2 cellular contexts compared by ENCODE assay signal in genomic region chr3:42544492-42545283, GRCh38.
TF ChIP-seq lines count a peak whose summit lies in the region.

No MANE protein-coding gene starts in this region.

TF ChIP-seq in A549, 52 proteins besides CTCF, POLR2A, EP300 and RAD21:
- TF ChIP-seq HOXB5 (CRISPR knock-in tag; IDR thresholded peaks at IDR 0.05), result no peak
- TF ChIP-seq ZC3H11A (IDR thresholded peaks at IDR 0.05), result no peak
- TF ChIP-seq RNF2 (IDR thresholded peaks at IDR 0.05; ENCODE audit: borderline replicate concordance, low read depth), result no peak
- no peak for TF ChIP-seq FOSL2 (IDR thresholded peaks at IDR 0.05)
- TF ChIP-seq FOSL2 (CRISPR knock-in tag; IDR thresholded peaks at IDR 0.05), result no peak
- no peak for TF ChIP-seq FOXS1 (CRISPR knock-in tag; IDR thresholded peaks at IDR 0.05)
- TF ChIP-seq ZFP36 (IDR thresholded peaks at IDR 0.05; ENCODE audit: borderline replicate concordance, partially characterized antibody), result no peak
- TF ChIP-seq BCL3 (IDR thresholded peaks at IDR 0.05), result no peak
- TF ChIP-seq HMGXB4 (CRISPR knock-in tag; IDR thresholded peaks at IDR 0.05; ENCODE audit: borderline replicate concordance), result no peak
- TF ChIP-seq NFE2L2 (conservative IDR thresholded peaks at IDR 0.05; ENCODE audit: low read length), result no peak
- TF ChIP-seq CBX8 (IDR thresholded peaks at IDR 0.05), result no peak
- no peak for TF ChIP-seq ZNF302 (CRISPR knock-in tag; IDR thresholded peaks at IDR 0.05)
- no peak for TF ChIP-seq CEBPB (IDR thresholded peaks at IDR 0.05)
- no peak for TF ChIP-seq NR3C1 (IDR thresholded peaks at IDR 0.05)
- no peak for TF ChIP-seq MAFK (IDR thresholded peaks at IDR 0.05; ENCODE audit: partially characterized antibody)
- TF ChIP-seq CHD2 (IDR thresholded peaks at IDR 0.05; ENCODE audit: low read length, partially characterized antibody), result no peak
- TF ChIP-seq FOSB (CRISPR knock-in tag; IDR thresholded peaks at IDR 0.05), result no peak

TF ChIP-seq in HepG2, 621 proteins besides CTCF, POLR2A, EP300 and RAD21 (continues in another document):
- TF ChIP-seq ISL2 (CRISPR knock-in tag; IDR thresholded peaks at IDR 0.05) (no peak), HNRNPL (IDR thresholded peaks at IDR 0.05; ENCODE audit: low read depth, low read length) (peak; percentile 65; the same call in 1 of the 2 replicates), ZBTB25 (CRISPR knock-in tag; IDR thresholded peaks at IDR 0.05) (no peak), FOSL2 (CRISPR knock-in tag; IDR thresholded peaks at IDR 0.05) (peak; percentile 43; the same call in 1 of the 2 replicates), ZBTB44 (CRISPR knock-in tag; IDR thresholded peaks at IDR 0.05) (no peak), ERF (CRISPR knock-in tag; IDR thresholded peaks at IDR 0.05) (0 out of 2 replicates have a peak, but pooled peaks have one; percentile 29), ARNT2 (CRISPR knock-in tag; IDR thresholded peaks at IDR 0.05; ENCODE audit: low read depth) (no peak), NFIB (CRISPR knock-in tag; IDR thresholded peaks at IDR 0.05; ENCODE audit: borderline replicate concordance) (no peak), FOXA1 (IDR thresholded peaks at IDR 0.05) (no peak), FOXA1 (CRISPR knock-in tag; IDR thresholded peaks at IDR 0.05) (no peak), ZNF292 (CRISPR knock-in tag; IDR thresholded peaks at IDR 0.05; ENCODE audit: borderline replicate concordance, low read depth) (peak; percentile 82), CREM (IDR thresholded peaks at IDR 0.05) (no peak), CREM (CRISPR knock-in tag; IDR thresholded peaks at IDR 0.05) (no peak), PATZ1 (CRISPR knock-in tag; IDR thresholded peaks at IDR 0.05) (peak; percentile 64; the same call in 1 of the 2 replicates), LCORL (IDR thresholded peaks at IDR 0.05) (no peak), LCORL (CRISPR knock-in tag; IDR thresholded peaks at IDR 0.05) (0 out of 2 replicates have a peak, but pooled peaks have one; percentile 38), RXRB (CRISPR knock-in tag; IDR thresholded peaks at IDR 0.05; ENCODE audit: borderline replicate concordance) (peak; percentile 14; the same call in 1 of the 2 replicates), NCOA2 (CRISPR knock-in tag; IDR thresholded peaks at IDR 0.05) (no peak), KDM3A (CRISPR knock-in tag; IDR thresholded peaks at IDR 0.05; ENCODE audit: low read depth) (no peak), NR1H2 (CRISPR knock-in tag; IDR thresholded peaks at IDR 0.05; ENCODE audit: borderline replicate concordance, low read depth) (no peak), ZNF773 (CRISPR knock-in tag; IDR thresholded peaks at IDR 0.05; ENCODE audit: borderline replicate concordance) (no peak), ZFP37 (CRISPR knock-in tag; IDR thresholded peaks at IDR 0.05; ENCODE audit: borderline replicate concordance) (no peak), HHEX (CRISPR knock-in tag; IDR thresholded peaks at IDR 0.05) (peak; percentile 75), MTA1 (CRISPR knock-in tag; IDR thresholded peaks at IDR 0.05; ENCODE audit: borderline replicate concordance) (0 out of 2 replicates have a peak, but pooled peaks have one; percentile 34), ZNF605 (CRISPR knock-in tag; IDR thresholded peaks at IDR 0.05) (no peak), ZNF136 (CRISPR knock-in tag; IDR thresholded peaks at IDR 0.05; ENCODE audit: low read depth) (no peak), ARNT (IDR thresholded peaks at IDR 0.05) (no peak), HDAC6 (IDR thresholded peaks at IDR 0.05; ENCODE audit: low read depth, low read length) (no peak), ZNF326 (CRISPR knock-in tag; IDR thresholded peaks at IDR 0.05; ENCODE audit: borderline replicate concordance) (no peak), AHDC1 (CRISPR knock-in tag; IDR thresholded peaks at IDR 0.05; ENCODE audit: borderline replicate concordance) (peak; percentile 21; the same call in 1 of the 2 replicates), SRSF1 (optimal IDR thresholded peaks at IDR 0.05; ENCODE audit: low read depth, low read length) (no peak), ZSCAN31 (CRISPR knock-in tag; IDR thresholded peaks at IDR 0.05; ENCODE audit: low read depth) (0 out of 2 replicates have a peak, but pooled peaks have one; percentile 36), ZNF687 (CRISPR knock-in tag; IDR thresholded peaks at IDR 0.05) (peak; percentile 58), ZNF468 (CRISPR knock-in tag; IDR thresholded peaks at IDR 0.05) (no peak), ZNF546 (CRISPR knock-in tag; conservative IDR thresholded peaks at IDR 0.05) (no peak), ATRX (CRISPR knock-in tag; IDR thresholded peaks at IDR 0.05; ENCODE audit: borderline replicate concordance) (no peak), NR2F2 (IDR thresholded peaks at IDR 0.05; ENCODE audit: borderline replicate concordance, low read depth) (no peak), ZNF382 (CRISPR knock-in tag; IDR thresholded peaks at IDR 0.05; ENCODE audit: borderline replicate concordance) (no peak), PCBP1 (IDR thresholded peaks at IDR 0.05; ENCODE audit: borderline replicate concordance, low read depth, low read length) (no peak), IKZF4 (CRISPR knock-in tag; IDR thresholded peaks at IDR 0.05; ENCODE audit: borderline replicate concordance, low read depth, not compliant biosample characterization) (no peak), MLXIP (CRISPR knock-in tag; IDR thresholded peaks at IDR 0.05; ENCODE audit: borderline replicate concordance) (no peak), PPARG (CRISPR knock-in tag; conservative IDR thresholded peaks at IDR 0.05) (0 out of 2 replicates have a peak, but pooled peaks have one; percentile 22)
